24 cellular contexts compared by ENCODE assay signal in the genomic region with DNA sequence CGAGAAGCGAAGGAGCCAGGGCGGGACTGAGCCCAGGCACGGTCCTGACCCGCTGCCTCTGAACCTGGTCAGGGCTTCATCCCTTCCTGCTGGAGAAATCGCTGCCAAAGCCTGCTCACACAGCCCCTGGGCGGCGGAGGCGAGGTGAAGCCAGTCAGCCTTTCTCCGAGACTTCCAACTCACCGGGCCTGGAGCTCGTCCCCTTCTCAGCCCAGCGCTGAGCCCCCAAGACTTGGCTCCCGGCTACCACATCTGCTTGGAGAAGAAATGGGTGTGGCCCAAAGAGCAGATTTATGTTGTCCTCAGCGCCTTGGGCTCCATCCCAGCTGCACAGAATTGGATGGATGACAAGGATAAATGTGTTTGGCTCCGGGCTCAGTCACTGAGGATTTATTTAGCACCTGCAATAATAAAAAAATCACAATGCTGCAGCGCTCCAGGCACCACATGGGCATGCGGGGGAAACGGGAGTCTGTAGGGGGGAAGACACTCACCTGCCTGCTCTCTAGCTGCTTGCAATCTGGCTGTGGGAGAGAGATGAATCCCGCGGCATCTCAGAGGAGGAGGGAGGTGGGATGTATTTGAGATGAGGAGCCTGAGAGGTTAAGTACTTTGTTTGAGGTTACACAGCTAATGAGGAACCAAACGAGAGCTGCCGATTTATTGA.
DNase-seq lines count a peak whose midpoint lies in the region; ATAC-seq and TF ChIP-seq lines count a peak whose summit lies in the region.
"Had no signal": no experiment of that assay in that cellular context is flagged by ENCODE, and none has a peak within 500 bp of the region (broad histone marks: within the 10 kb centered on the region; RNA-seq: fewer than 3 reads in every experiment).

No MANE protein-coding gene starts in this region.

- H3K27me3 ChIP-seq in foreskin keratinocyte (no peaks in the 10 kb centered on the region), neuronal stem cell (ENCODE audit: control insufficient read depth in 3 of 3, insufficient read depth in 3 of 3, low read depth in 1 of 3, low read length in 3 of 3) (no peaks in the 10 kb centered on the region)
- H3K27me3 ChIP-seq: adrenal gland, breast epithelium, hepatocyte, thyroid gland had no signal

- H4K91ac ChIP-seq in neuronal stem cell (ENCODE audit: low read depth, low read length, poor library complexity): no peak overlapping the region

- peak overlapping the region; percentile 68 for H2BK12ac ChIP-seq in neuronal stem cell (ENCODE audit: low read length)

- peak; percentile 31 for DNase-seq in GM03348 (ENCODE audit: low spot score)
- peak; percentile 88 for DNase-seq in NCI-H69 (lab: John Stamatoyannopoulos, UW)
- DNase-seq in foreskin keratinocyte: no peak
- no peak for DNase-seq in neuronal stem cell (ENCODE audit: low spot score)
- no peak for DNase-seq in mesothelial cell of epicardium (ENCODE audit: low spot score in 2 of 2, unreplicated experiment in 2 of 2)
- no peak for DNase-seq in activated effector memory CD4-positive, alpha-beta T cell treated with Interleukin-2 at 50 U/mL for 16 hours
- DNase-seq: activated CD4-positive, alpha-beta memory T cell treated with anti-CD3 and anti-CD28 coated beads, Interleukin-2, amount 10 ng/mL, durations not matched to agents 7 days and 5 days; activated T-cell treated with anti-CD3 and anti-CD28 coated beads for 4 hours; adrenal gland; cortex of kidney; H9; kidney; mesendoderm; NCI-H1092 treated with DMSO at 0.1 percent for 48 hours; NCI-H526 treated with DMSO at 0.1 percent for 48 hours; stimulated activated CD4-positive, alpha-beta T cell treated with anti-CD3 and anti-CD28 coated beads, Interleukin-2, amount 100 ng/mL, for 24 hours; stimulated activated naive CD4-positive, alpha-beta T cell; T-helper 9 cell; thyroid gland had no signal

- no peak overlapping the region for H4K8ac ChIP-seq in neuronal stem cell (ENCODE audit: low read depth, low read length)

- peaks cover 17% of the 10 kb centered on the region for H3K4me1 ChIP-seq in foreskin keratinocyte
- peaks cover 15 to 25% of the 10 kb centered on the region in 2 donors for H3K4me1 ChIP-seq in neuronal stem cell (ENCODE audit: control insufficient read depth in 2 of 2, insufficient read depth in 1 of 2, low read depth in 1 of 2, low read length in 2 of 2)
- H3K4me1 ChIP-seq: adrenal gland, breast epithelium, thyroid gland had no signal

- no peak overlapping the region for H2BK15ac ChIP-seq in neuronal stem cell (ENCODE audit: low read length)

- no peak overlapping the region for H3K9ac ChIP-seq in neuronal stem cell (ENCODE audit: low read depth, low read length, poor library complexity)

- H3K9me3 ChIP-seq in neuronal stem cell (replicated peaks in 1 of 2; ENCODE audit: control insufficient read depth in 2 of 2, insufficient read depth in 1 of 2, low read depth in 1 of 2, low read length in 2 of 2): no peaks in the 10 kb centered on the region
- H3K9me3 ChIP-seq: adrenal gland, breast epithelium, thyroid gland had no signal

- no peaks in the 10 kb centered on the region for H3K27me3 Mint-ChIP-seq in mesothelial cell of epicardium (ENCODE audit: low read depth)

- H2BK5ac ChIP-seq in neuronal stem cell (ENCODE audit: low read length): no peak overlapping the region

- no peaks in the 10 kb centered on the region for H3K79me1 ChIP-seq in neuronal stem cell (ENCODE audit: low read depth, low read length)

- H3K18ac ChIP-seq in neuronal stem cell (ENCODE audit: low read length): peak overlapping the region; percentile 63

- H3K36me3 Mint-ChIP-seq in mesothelial cell of epicardium: no peaks in the 10 kb centered on the region
- H3K36me3 Mint-ChIP-seq: natural killer cell treated with Interleukin-12 subunit alpha and Interleukin-12 subunit beta and Interleukin-15 and Interleukin-18, amount 100 ng/mL, for 72 hours had no signal

- H3K4me1 Mint-ChIP-seq in mesothelial cell of epicardium: peaks cover 12% of the 10 kb centered on the region

- TF ChIP-seq CTCF in foreskin keratinocyte (conservative IDR thresholded peaks at IDR 0.05) (no peak), mesothelial cell of epicardium (IDR thresholded peaks at IDR 0.05; ENCODE audit: unreplicated experiment) (no peak)

- no peak overlapping the region for H3K14ac ChIP-seq in neuronal stem cell (ENCODE audit: low read length)

- no peaks in the 10 kb centered on the region for H3K9me3 Mint-ChIP-seq in mesothelial cell of epicardium
- H3K9me3 Mint-ChIP-seq: activated CD4-positive, alpha-beta memory T cell treated with anti-CD3 and anti-CD28 coated beads, Interleukin-2, amount 10 ng/mL, durations not matched to agents 7 days and 5 days; H9; natural killer cell treated with Interleukin-12 subunit alpha and Interleukin-12 subunit beta and Interleukin-15 and Interleukin-18, amount 100 ng/mL, for 72 hours had no signal

- peak overlapping the region; percentile 70 for H3K23ac ChIP-seq in neuronal stem cell (ENCODE audit: low read depth, low read length, poor library complexity)

- no peak overlapping the region for H3K4me3 ChIP-seq in neuronal stem cell (ENCODE audit: low read length in 2 of 2)
- H3K4me3 ChIP-seq: adrenal gland, breast epithelium, hepatocyte, skin epidermis, thyroid gland had no signal

- ATAC-seq in foreskin keratinocyte (peak; percentile 34), HG03139 (IDR thresholded peaks at IDR 0.05; ENCODE audit: unreplicated experiment) (no peak)
- ATAC-seq: natural killer cell treated with Interleukin-12 subunit alpha and Interleukin-12 subunit beta and Interleukin-15 and Interleukin-18, amount 100 ng/mL, for 72 hours had no signal

- H3K27ac ChIP-seq in foreskin keratinocyte (no peak overlapping the region), neuronal stem cell (replicated peaks; ENCODE audit: low read length) (no peak overlapping the region)
- H3K27ac ChIP-seq: adrenal gland, breast epithelium, hepatocyte, skin epidermis, thyroid gland had no signal

- H3K4ac ChIP-seq in neuronal stem cell (ENCODE audit: low read length): no peak overlapping the region

- H2AK5ac ChIP-seq in neuronal stem cell (ENCODE audit: low read depth, low read length): peak overlapping the region; percentile 83

- H3K36me3 ChIP-seq in neuronal stem cell (replicated peaks in 1 of 2; ENCODE audit: control insufficient read depth in 2 of 2, insufficient read depth in 2 of 2, low read length in 2 of 2): no peaks in the 10 kb centered on the region
- H3K36me3 ChIP-seq: adrenal gland, breast epithelium, thyroid gland had no signal

- H3K27ac Mint-ChIP-seq in mesothelial cell of epicardium: no peak overlapping the region
- H3K27ac Mint-ChIP-seq: activated CD4-positive, alpha-beta memory T cell treated with anti-CD3 and anti-CD28 coated beads, Interleukin-2, amount 10 ng/mL, durations not matched to agents 7 days and 5 days; H9; natural killer cell treated with Interleukin-12 subunit alpha and Interleukin-12 subunit beta and Interleukin-15 and Interleukin-18, amount 100 ng/mL, for 72 hours had no signal

- H3K4me2 ChIP-seq in neuronal stem cell (ENCODE audit: insufficient read depth, low read length, poor library complexity, severe bottlenecking): no peak overlapping the region
- H3K4me2 ChIP-seq: hepatocyte had no signal

- no CpG with 5 or more reads among the region's 23 CpGs for WGBS in neuronal stem cell (ENCODE audit: extremely low coverage in 2 of 2, insufficient read length in 2 of 2, insufficient replicate concordance in 1 of 2), 2 donors

- no peak overlapping the region for H2AFZ ChIP-seq in neuronal stem cell (ENCODE audit: low read length)
- H2AFZ ChIP-seq: hepatocyte had no signal

- no peak overlapping the region for H2BK120ac ChIP-seq in neuronal stem cell (ENCODE audit: low read depth, low read length)

- no peak overlapping the region for H3K4me3 Mint-ChIP-seq in mesothelial cell of epicardium
- H3K4me3 Mint-ChIP-seq: activated CD4-positive, alpha-beta memory T cell treated with anti-CD3 and anti-CD28 coated beads, Interleukin-2, amount 10 ng/mL, durations not matched to agents 7 days and 5 days; H9; natural killer cell treated with Interleukin-12 subunit alpha and Interleukin-12 subunit beta and Interleukin-15 and Interleukin-18, amount 100 ng/mL, for 72 hours had no signal

Comparison
In these comparisons a context has a peak if more than half of its experiments do, and no peak if none do; other contexts are left out.
1. DNase-seq: peak in GM03348 (single experiment) and NCI-H69 (single experiment); none in foreskin keratinocyte (0 of 2), neuronal stem cell (single experiment), mesothelial cell of epicardium (0 of 2) and activated effector memory CD4-positive, alpha-beta T cell treated with Interleukin-2 at 50 U/mL for 16 hours (single experiment).